ENCODE assay signal across 19 cellular contexts in the genomic region with DNA sequence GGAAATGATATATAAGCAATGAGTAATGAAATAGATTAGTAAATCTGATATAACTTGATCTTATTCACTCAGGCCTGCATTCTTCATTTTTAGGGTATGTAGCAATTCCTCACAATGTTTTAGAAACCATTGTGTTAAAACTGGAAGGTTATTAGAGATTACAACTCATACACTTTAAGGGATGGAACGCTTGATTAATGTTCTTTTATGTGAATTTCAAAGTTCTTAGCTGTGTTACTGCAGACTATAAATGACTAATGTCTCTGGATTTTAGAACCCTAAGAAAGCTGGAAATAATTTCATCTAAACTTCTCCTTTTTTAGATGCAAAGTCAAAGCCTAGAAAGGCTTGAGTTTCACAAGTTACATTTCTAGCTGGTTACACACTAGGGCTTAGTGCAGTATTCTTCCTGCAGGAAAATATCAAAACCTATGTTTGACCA.
A peak's percentile ranks its signal among the peaks of the same experiment; 100 is the strongest.
DNase-seq lines count a peak whose midpoint lies in the region; ATAC-seq and TF ChIP-seq lines count a peak whose summit lies in the region.
"Had no signal": no experiment of that assay in that cellular context is flagged by ENCODE, and none has a peak within 500 bp of the region (broad histone marks: within the 10 kb centered on the region; RNA-seq: fewer than 3 reads in every experiment).

No MANE protein-coding gene starts in this region.

- no peak for TF ChIP-seq CTCF in AG09319 (IDR thresholded peaks at IDR 0.05; ENCODE audit: low read depth, low read length)
- no peak for TF ChIP-seq CTCF in cardiac fibroblast (IDR thresholded peaks at IDR 0.05; ENCODE audit: low read depth, low read length)
- no peak for TF ChIP-seq CTCF in omental fat pad (IDR thresholded peaks at IDR 0.05)
- no peak for TF ChIP-seq CTCF in GM10266 (IDR thresholded peaks at IDR 0.05; ENCODE audit: control insufficient read depth, insufficient read depth, low read depth, missing control alignments)

- peak; percentile 12 for DNase-seq in AG09319 (ENCODE audit: extremely low read depth, low read depth)
- DNase-seq in MV-4-11 (lab: John Stamatoyannopoulos, UW) = peak; percentile 67
- DNase-seq in cardiac fibroblast (ENCODE audit: low read depth in 2 of 2) = peak; percentile 71 to 90
- no peak for DNase-seq in omental fat pad (ENCODE audit: low spot score)
- DNase-seq in stimulated activated CD4-positive, alpha-beta T cell treated with anti-CD3 and anti-CD28 coated beads, Interleukin-1b, Interleukin-23, amount 100 ng/mL, for 48 hours = no peak
- DNase-seq in GM10266 (ENCODE audit: extremely low spot score) = no peak
- no peak for DNase-seq in nucleus accumbens (lab: John Stamatoyannopoulos, UW)
- DNase-seq in activated T-helper 2 cell treated with anti-CD3 and anti-CD28 coated beads, Interferon-gamma antibody, Interleukin-2, Interleukin-4, amounts not matched to agents 10 μg/mL and 5 μg/mL and 100 μg/mL, durations not matched to agents 14 hours and 24 hours and 36 hours (ENCODE audit: low spot score) = no peak
- DNase-seq: activated CD4-positive, alpha-beta T cell treated with anti-CD3 and anti-CD28 coated beads for 48 hours; activated naive CD8-positive, alpha-beta T cell treated with anti-CD3 and anti-CD28 coated beads for 36 hours; activated T-cell treated with anti-CD3 and anti-CD28 coated beads, Interleukin-2, amount 50 U/mL, for 24 hours; BE2C; erythroblast; left ventricle myocardium inferior; NCI-H1048; NCI-H2171; SHP77; stimulated activated CD4-positive, alpha-beta T cell treated with anti-CD3 and anti-CD28 coated beads, Interleukin-15, amount 100 ng/mL, for 24 hours had no signal

- H3K9me3 Mint-ChIP-seq in activated T-helper 2 cell treated with anti-CD3 and anti-CD28 coated beads, Interferon-gamma antibody, Interleukin-2, Interleukin-4, amounts not matched to agents 10 μg/mL and 5 μg/mL and 100 μg/mL, durations not matched to agents 14 hours and 24 hours and 36 hours = no peaks in the 10 kb centered on the region
- H3K9me3 Mint-ChIP-seq: activated naive CD8-positive, alpha-beta T cell treated with anti-CD3 and anti-CD28 coated beads for 36 hours; activated T-cell treated with anti-CD3 and anti-CD28 coated beads, Interleukin-2, amount 50 U/mL, for 24 hours had no signal

- H3K4me3 Mint-ChIP-seq in activated T-helper 2 cell treated with anti-CD3 and anti-CD28 coated beads, Interferon-gamma antibody, Interleukin-2, Interleukin-4, amounts not matched to agents 10 μg/mL and 5 μg/mL and 100 μg/mL, durations not matched to agents 14 hours and 24 hours and 36 hours (ENCODE audit: low read depth) = no peak overlapping the region
- H3K4me3 Mint-ChIP-seq: activated naive CD8-positive, alpha-beta T cell treated with anti-CD3 and anti-CD28 coated beads for 36 hours; activated T-cell treated with anti-CD3 and anti-CD28 coated beads, Interleukin-2, amount 50 U/mL, for 24 hours had no signal

- H3K27ac Mint-ChIP-seq in activated T-helper 2 cell treated with anti-CD3 and anti-CD28 coated beads, Interferon-gamma antibody, Interleukin-2, Interleukin-4, amounts not matched to agents 10 μg/mL and 5 μg/mL and 100 μg/mL, durations not matched to agents 14 hours and 24 hours and 36 hours = no peak overlapping the region
- H3K27ac Mint-ChIP-seq: activated naive CD8-positive, alpha-beta T cell treated with anti-CD3 and anti-CD28 coated beads for 36 hours; activated T-cell treated with anti-CD3 and anti-CD28 coated beads, Interleukin-2, amount 50 U/mL, for 24 hours had no signal

- intact Hi-C loops in activated T-helper 2 cell treated with anti-CD3 and anti-CD28 coated beads, Interferon-gamma antibody, Interleukin-2, Interleukin-4, amounts not matched to agents 10 μg/mL and 5 μg/mL and 100 μg/mL, durations not matched to agents 14 hours and 24 hours and 36 hours (cut with micrococcal nuclease) = no loop called here

- H3K36me3 Mint-ChIP-seq in activated T-helper 2 cell treated with anti-CD3 and anti-CD28 coated beads, Interferon-gamma antibody, Interleukin-2, Interleukin-4, amounts not matched to agents 10 μg/mL and 5 μg/mL and 100 μg/mL, durations not matched to agents 14 hours and 24 hours and 36 hours (ENCODE audit: low read depth) = no peaks in the 10 kb centered on the region
- H3K36me3 Mint-ChIP-seq: activated naive CD8-positive, alpha-beta T cell treated with anti-CD3 and anti-CD28 coated beads for 36 hours had no signal

- no peaks in the 10 kb centered on the region for H3K4me1 Mint-ChIP-seq in activated T-helper 2 cell treated with anti-CD3 and anti-CD28 coated beads, Interferon-gamma antibody, Interleukin-2, Interleukin-4, amounts not matched to agents 10 μg/mL and 5 μg/mL and 100 μg/mL, durations not matched to agents 14 hours and 24 hours and 36 hours (ENCODE audit: low read depth)
- H3K4me1 Mint-ChIP-seq: activated naive CD8-positive, alpha-beta T cell treated with anti-CD3 and anti-CD28 coated beads for 36 hours had no signal

- no peaks in the 10 kb centered on the region for H3K27me3 Mint-ChIP-seq in activated T-helper 2 cell treated with anti-CD3 and anti-CD28 coated beads, Interferon-gamma antibody, Interleukin-2, Interleukin-4, amounts not matched to agents 10 μg/mL and 5 μg/mL and 100 μg/mL, durations not matched to agents 14 hours and 24 hours and 36 hours (ENCODE audit: low read depth)
- H3K27me3 Mint-ChIP-seq: activated naive CD8-positive, alpha-beta T cell treated with anti-CD3 and anti-CD28 coated beads for 36 hours; activated T-cell treated with anti-CD3 and anti-CD28 coated beads, Interleukin-2, amount 50 U/mL, for 24 hours had no signal

- H3K4me3 ChIP-seq in cardiac fibroblast (replicated peaks in 1 of 2; ENCODE audit: low read depth in 2 of 2, low read length in 2 of 2) = no peak overlapping the region
- H3K4me3 ChIP-seq: left ventricle myocardium inferior, prostate gland had no signal

- ATAC-seq in omental fat pad (ENCODE audit: low FRiP score) = peak; percentile 89

Comparison
In these comparisons a context has a peak if more than half of its experiments do, and no peak if none do; other contexts are left out.
1. DNase-seq: peak in AG09319 (single experiment), MV-4-11 (single experiment) and cardiac fibroblast (2 of 2); none in omental fat pad (single experiment), stimulated activated CD4-positive, alpha-beta T cell treated with anti-CD3 and anti-CD28 coated beads, Interleukin-1b, Interleukin-23, amount 100 ng/mL, for 48 hours (single experiment), GM10266 (single experiment), nucleus accumbens (0 of 56) and activated T-helper 2 cell treated with anti-CD3 and anti-CD28 coated beads, Interferon-gamma antibody, Interleukin-2, Interleukin-4, amounts not matched to agents 10 μg/mL and 5 μg/mL and 100 μg/mL, durations not matched to agents 14 hours and 24 hours and 36 hours (single experiment).